Comparison of ENCODE assay signal across 19 cellular contexts in genomic region chr10:104505521-104506041, GRCh38.
DNase-seq lines count a peak whose midpoint lies in the region; ATAC-seq, FAIRE-seq and TF ChIP-seq lines count a peak whose summit lies in the region.
"Had no signal": no experiment of that assay in that cellular context is flagged by ENCODE, and none has a peak within 500 bp of the region (broad histone marks: within the 10 kb centered on the region; RNA-seq: fewer than 3 reads in every experiment).

No MANE protein-coding gene starts in this region.

- no peak for TF ChIP-seq EP300 in H1 (IDR thresholded peaks at IDR 0.05; ENCODE audit: borderline replicate concordance in 1 of 2, low read depth in 2 of 2, low read length in 2 of 2)

- H3K4me1 Mint-ChIP-seq in GM23338 (peaks cover 15% of the 10 kb centered on the region), nephron progenitor cell (peaks cover 12% of the 10 kb centered on the region)
- H3K4me1 Mint-ChIP-seq: CD8-positive, alpha-beta memory T cell; IgD-negative memory B cell had no signal

- H3K4me1 ChIP-seq in GM23338 (ENCODE audit: insufficient read depth) (no peaks in the 10 kb centered on the region), HCT116 (ENCODE audit: control insufficient read depth in 1 of 2, insufficient read depth in 2 of 2, low read length in 2 of 2) (no peaks in the 10 kb centered on the region), H1 (replicated peaks in 1 of 4; ENCODE audit: control insufficient read depth in 3 of 4, insufficient read depth in 4 of 4, low read length in 3 of 4) (peaks cover 0 to 8% (median 3%) of the 10 kb centered on the region in 4 experiments; a peak in 5 of 7 replicates)
- H3K4me1 ChIP-seq: Caco-2, HAP-1 had no signal

- no peak overlapping the region for H3K23ac ChIP-seq in H1 (ENCODE audit: insufficient read length)

- DNase-seq in GM23338 (ENCODE audit: low spot score): peak; percentile 49
- no peak for DNase-seq in HCT116 (ENCODE audit: low read depth, low spot score)
- DNase-seq in H1 (ENCODE audit: low read depth in 1 of 2, low spot score in 2 of 2): no peak
- no peak for DNase-seq in nephron progenitor cell
- no peak for DNase-seq in SHP77 treated with DMSO at 0.1 percent for 48 hours (lab: John Stamatoyannopoulos, UW)
- DNase-seq in HT-29 (ENCODE audit: low spot score): no peak
- DNase-seq: AML-193; Caco-2; CD8-positive, alpha-beta memory T cell; DND-41; GDM1; HFFc6; KG1 had no signal

- H3K23me2 ChIP-seq in H1 (ENCODE audit: low read depth, low read length): no peaks in the 10 kb centered on the region

- H3K9ac ChIP-seq in HCT116 (ENCODE audit: low read length) (no peak overlapping the region), H1 (replicated peaks in 1 of 4; ENCODE audit: extremely low read depth in 1 of 4, low read depth in 3 of 4, low read length in 3 of 4) (no peak overlapping the region)
- H3K9ac ChIP-seq: BLaER1 had no signal

- H3K4me3 Mint-ChIP-seq in GM23338: no peak overlapping the region
- H3K4me3 Mint-ChIP-seq in nephron progenitor cell: no peak overlapping the region
- H3K4me3 Mint-ChIP-seq: CD8-positive, alpha-beta memory T cell; HFFc6; IgD-negative memory B cell had no signal

- H3K9me3 ChIP-seq in HCT116 (ENCODE audit: control insufficient read depth in 1 of 2, insufficient read depth in 1 of 2, low read depth in 1 of 2, low read length in 2 of 2) (no peaks in the 10 kb centered on the region), H1 (ENCODE audit: insufficient read depth in 2 of 2, low read depth in 1 of 2, low read length in 1 of 2) (no peaks in the 10 kb centered on the region)
- H3K9me3 ChIP-seq: BLaER1, Caco-2, HAP-1 had no signal

- H2BK20ac ChIP-seq in H1 (ENCODE audit: low read length): no peak overlapping the region

- H3K36me3 Mint-ChIP-seq in GM23338 (ENCODE audit: low read depth): no peaks in the 10 kb centered on the region
- H3K36me3 Mint-ChIP-seq in nephron progenitor cell (ENCODE audit: low read depth): no peaks in the 10 kb centered on the region
- H3K36me3 Mint-ChIP-seq: CD8-positive, alpha-beta memory T cell; IgD-negative memory B cell had no signal

- H4K20me1 ChIP-seq in GM23338 (replicated peaks; ENCODE audit: insufficient read depth) (no peaks in the 10 kb centered on the region), HCT116 (ENCODE audit: insufficient read depth) (no peaks in the 10 kb centered on the region), H1 (replicated peaks in 1 of 2; ENCODE audit: control insufficient read depth in 1 of 2, insufficient read depth in 2 of 2, low read length in 2 of 2) (no peaks in the 10 kb centered on the region)
- H4K20me1 ChIP-seq: BLaER1 had no signal

- no peaks in the 10 kb centered on the region for H3K79me2 ChIP-seq in GM23338 (replicated peaks; ENCODE audit: insufficient read depth)
- H3K79me2 ChIP-seq in HCT116 (ENCODE audit: insufficient read depth, low read length): no peaks in the 10 kb centered on the region
- no peaks in the 10 kb centered on the region for H3K79me2 ChIP-seq in H1 (ENCODE audit: control insufficient read depth in 1 of 2, insufficient read depth in 2 of 2, low read length in 2 of 2)

- H4K8ac ChIP-seq in H1 (ENCODE audit: extremely low read depth, insufficient read depth, low read length): no peak overlapping the region

- H3K27me3 Mint-ChIP-seq in GM23338 (ENCODE audit: insufficient read depth, low read depth, poor library complexity) (peaks cover 6% of the 10 kb centered on the region), nephron progenitor cell (ENCODE audit: low read depth, poor library complexity) (peaks cover 9% of the 10 kb centered on the region)

- POLR2A ChIA-PET in HCT116 (lab: Charles Lee) (no interaction called here), H1 (lab: Charles Lee; ENCODE audit: partially characterized antibody) (no interaction called here)

- H3K9me2 ChIP-seq in GM23338 (ENCODE audit: insufficient read depth) (no peaks in the 10 kb centered on the region), HCT116 (ENCODE audit: insufficient read depth) (no peaks in the 10 kb centered on the region)

- no peak overlapping the region for H3K56ac ChIP-seq in H1 (replicated peaks; ENCODE audit: insufficient read length, low read depth, low read length)

- H2BK120ac ChIP-seq in H1 (replicated peaks; ENCODE audit: low read depth, low read length): no peak overlapping the region

- CTCF ChIA-PET in HCT116 (lab: Charles Lee): interaction anchor here (0.7 kb wide), 1 partner anchor 1343 kb away, joined by 3 read pairs; no protein-coding TSS in a partner anchor
- CTCF ChIA-PET in H1 (lab: Charles Lee; ENCODE audit: partially characterized antibody): interaction anchor here (0.9 to 2.7 kb wide), 6 partner anchors 11 to 99 kb away, joined by 3 to 14 read pairs (median 5); no protein-coding TSS in a partner anchor

- TF ChIP-seq CTCF in GM23338 (conservative IDR thresholded peaks at IDR 0.05; ENCODE audit: low read depth in 2 of 2) (peak; percentile 20 to 37; a peak in 3 of 4 replicates), HCT116 (IDR thresholded peaks at IDR 0.05 in 2 of 3, conservative IDR thresholded peaks at IDR 0.05 in 1 of 3; ENCODE audit: borderline replicate concordance in 1 of 3, insufficient read depth in 1 of 3, low read depth in 2 of 3, low read length in 2 of 3) (peak in 1 of 3 experiments; percentile 13; a peak in 1 of 6 replicates), H1 (IDR thresholded peaks at IDR 0.05; ENCODE audit: control extremely low read depth in 1 of 3, insufficient read depth in 1 of 3, low read depth in 1 of 3, low read length in 3 of 3) (peak in 2 of 3 experiments; percentile 41 to 53; a peak in 2 of 4 replicates), nephron progenitor cell (IDR thresholded peaks at IDR 0.05) (no peak)

- H3K4me2 ChIP-seq in GM23338 (no peak overlapping the region), HCT116 (ENCODE audit: low read length) (no peak overlapping the region), H1 (ENCODE audit: insufficient read depth in 1 of 2, low read depth in 2 of 2, low read length in 2 of 2) (no peak overlapping the region)
- H3K4me2 ChIP-seq: BLaER1 had no signal

- no TSS peak for BruUV-seq in HCT116 (replicated peaks; lab: Mats Ljungman, UMichigan)

- no peaks in the 10 kb centered on the region for H3K9me3 Mint-ChIP-seq in GM23338
- no peaks in the 10 kb centered on the region for H3K9me3 Mint-ChIP-seq in nephron progenitor cell
- H3K9me3 Mint-ChIP-seq: CD8-positive, alpha-beta memory T cell; HFFc6; IgD-negative memory B cell had no signal

- H3F3A ChIP-seq in GM23338 (replicated peaks; ENCODE audit: low read depth): no peaks in the 10 kb centered on the region

- H3K27ac ChIP-seq in GM23338 (ENCODE audit: low read depth) (no peak overlapping the region), HCT116 (ENCODE audit: low read depth, low read length) (no peak overlapping the region), H1 (ENCODE audit: low read depth, low read length) (no peak overlapping the region)
- H3K27ac ChIP-seq: BLaER1, HL-60 had no signal

- WGBS in H1 (ENCODE audit: extremely low coverage in 1 of 2, insufficient coverage in 1 of 2, insufficient read length in 1 of 2, insufficient replicate concordance in 2 of 2, low coverage in 1 of 2, low lambda C conversion rate in 2 of 2, missing lambda C conversion rate in 1 of 2), 2 experiments: 90% methylated on average over 3 of the region's 3 CpGs; no CpG with 5 or more reads in 1 of the 2 experiments

- FAIRE-seq in H1 (lab: Jason Lieb, UNC): no peak

- H2AFZ ChIP-seq in GM23338 (no peak overlapping the region), HCT116 (ENCODE audit: low read depth, low read length, poor library complexity, severe bottlenecking) (no peak overlapping the region), H1 (ENCODE audit: low read length) (no peak overlapping the region)

- H3K27me3 ChIP-seq in GM23338 (ENCODE audit: insufficient read depth) (no peaks in the 10 kb centered on the region), HCT116 (ENCODE audit: insufficient read depth, low read length) (peaks cover 92% of the 10 kb centered on the region), H1 (replicated peaks in 1 of 4; ENCODE audit: control insufficient read depth in 3 of 4, extremely low read depth in 1 of 4, insufficient read depth in 3 of 4, low read length in 3 of 4) (no peaks in the 10 kb centered on the region)
- H3K27me3 ChIP-seq: BLaER1 had no signal

- no peak overlapping the region for H3K27ac Mint-ChIP-seq in GM23338
- peak overlapping the region; percentile 54 for H3K27ac Mint-ChIP-seq in nephron progenitor cell
- H3K27ac Mint-ChIP-seq: CD8-positive, alpha-beta memory T cell; HFFc6 had no signal

- H4K91ac ChIP-seq in H1 (replicated peaks; ENCODE audit: insufficient read length, low read length): no peak overlapping the region

- intact Hi-C loops in HCT116 (cut with micrococcal nuclease): no loop called here

- H2BK12ac ChIP-seq in H1 (ENCODE audit: low read depth, low read length): no peak overlapping the region

- H3K79me1 ChIP-seq in H1 (ENCODE audit: low read depth, low read length): no peaks in the 10 kb centered on the region

- H3K4me3 ChIP-seq in GM23338: no peak overlapping the region
- H3K4me3 ChIP-seq in HCT116 (replicated peaks in 1 of 2; ENCODE audit: low read depth in 1 of 2, low read length in 2 of 2): no peak overlapping the region
- H3K4me3 ChIP-seq in H1 (ENCODE audit: extremely low read depth in 1 of 4, insufficient read depth in 2 of 4, low read depth in 3 of 4, low read length in 4 of 4): no peak overlapping the region
- H3K4me3 ChIP-seq: BLaER1, HAP-1 had no signal

- H3K36me3 ChIP-seq in GM23338 (ENCODE audit: insufficient read depth) (no peaks in the 10 kb centered on the region), HCT116 (ENCODE audit: control insufficient read depth in 1 of 2, insufficient read depth in 2 of 2, low read length in 2 of 2) (no peaks in the 10 kb centered on the region), H1 (ENCODE audit: control insufficient read depth in 2 of 4, insufficient read depth in 4 of 4, low read length in 3 of 4) (no peaks in the 10 kb centered on the region)
- H3K36me3 ChIP-seq: BLaER1, HAP-1 had no signal

- H3K14ac ChIP-seq in H1 (ENCODE audit: insufficient read length): no peak overlapping the region

- RAD21 ChIA-PET in HCT116 (lab: Charles Lee; ENCODE audit: low non-redundant PET in 1 of 2, low total read pairs in 2 of 2, uncharacterized antibody in 2 of 2, unreplicated experiment in 2 of 2): no interaction called here

- H4K5ac ChIP-seq in H1 (ENCODE audit: insufficient read length, low read depth, low read length): no peak overlapping the region

- H3K18ac ChIP-seq in H1 (ENCODE audit: extremely low read depth, low read length): no peak overlapping the region

- TF ChIP-seq POLR2A in HCT116 (IDR thresholded peaks at IDR 0.05; ENCODE audit: borderline replicate concordance, extremely low read depth, insufficient read depth, insufficient read length) (no peak), H1 (IDR thresholded peaks at IDR 0.05; ENCODE audit: control extremely low read depth in 1 of 2, low read depth in 2 of 2, low read length in 2 of 2) (no peak)

- H3K4ac ChIP-seq in H1 (replicated peaks; ENCODE audit: insufficient read length, low read depth, low read length): no peak overlapping the region

- H2BK15ac ChIP-seq in H1 (ENCODE audit: low read length): no peak overlapping the region

- ATAC-seq in GM23338 (peak; percentile 78), HCT116 (peak; percentile 31; the same call in 1 of the 2 replicates), HG03175 (IDR thresholded peaks at IDR 0.05; ENCODE audit: unreplicated experiment) (no peak), GM19467 (IDR thresholded peaks at IDR 0.05; ENCODE audit: unreplicated experiment) (no peak)

- H2AK5ac ChIP-seq in H1 (ENCODE audit: low read depth, low read length): no peak overlapping the region

- TF ChIP-seq RAD21 in HCT116 (IDR thresholded peaks at IDR 0.05; ENCODE audit: low read depth) (no peak), H1 (IDR thresholded peaks at IDR 0.05 in 1 of 2, conservative IDR thresholded peaks at IDR 0.05 in 1 of 2; ENCODE audit: low read depth in 2 of 2, low read length in 2 of 2) (peak in 1 of 2 experiments; percentile 25; a peak in 2 of 4 replicates)

- H2BK5ac ChIP-seq in H1 (ENCODE audit: low read depth, low read length): no peak overlapping the region

Comparison
In these comparisons a context has a peak if more than half of its experiments do, and no peak if none do; other contexts are left out.
1. ATAC-seq: peak in GM23338 (single experiment) and HCT116 (single experiment); none in HG03175 (single experiment) and GM19467 (single experiment).